Comparison of ENCODE assay signal across 8 cellular contexts in the genomic region with DNA sequence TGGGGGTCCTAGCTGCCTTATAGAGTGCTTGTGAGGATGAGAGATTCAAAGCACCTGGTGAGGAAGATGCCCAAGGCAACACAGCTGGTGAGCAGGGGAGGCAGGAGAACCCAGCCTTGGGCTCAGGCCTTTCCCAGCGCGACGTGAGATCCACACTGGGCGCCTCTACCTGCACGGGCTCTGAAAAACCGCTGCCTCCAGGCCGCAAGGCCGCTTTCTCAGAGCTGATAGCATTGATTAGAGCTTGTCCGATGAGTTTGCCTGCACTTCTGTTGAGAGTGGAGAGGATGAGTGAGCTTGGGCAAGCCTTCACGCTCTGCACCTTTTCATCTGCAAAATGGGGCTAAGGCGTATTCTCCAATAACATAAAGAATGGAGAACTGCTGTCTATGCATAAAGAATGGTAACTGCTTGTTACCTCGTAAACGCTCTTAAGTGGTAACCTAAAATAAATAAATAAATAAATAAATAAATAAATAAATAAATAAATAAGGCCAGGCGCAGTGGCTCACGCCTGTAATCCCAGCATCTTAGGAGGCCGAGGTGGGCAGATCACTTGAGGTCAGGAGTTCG. TPM values are rescaled to one million over a fixed set of nuclear protein-coding genes. Genes with fewer than 3 reads are reported as not detected.
A peak's percentile ranks its signal among the peaks of the same experiment; 100 is the strongest.
DNase-seq lines count a peak whose midpoint lies in the region; ATAC-seq and TF ChIP-seq lines count a peak whose summit lies in the region.

No MANE protein-coding gene starts in this region.

- H3K4me1 ChIP-seq in ES-I3 (ENCODE audit: insufficient read depth, low read length): peaks cover 14% of the 10 kb centered on the region
- H3K4me1 ChIP-seq in OCI-LY1 (ENCODE audit: insufficient read depth, low read length, severe bottlenecking): peaks cover 19% of the 10 kb centered on the region

- peak overlapping the region; percentile 81 for H3K4me3 ChIP-seq in OCI-LY1 (ENCODE audit: low read depth, low read length, poor library complexity, severe bottlenecking)

- H3K9me2 ChIP-seq in OCI-LY1 (ENCODE audit: low read depth, low read length): no peaks in the 10 kb centered on the region

- no peaks in the 10 kb centered on the region for H3K9me3 Mint-ChIP-seq in effector memory CD8-positive, alpha-beta T cell
- H3K9me3 Mint-ChIP-seq in osteocyte (ENCODE audit: unreplicated experiment): no peaks in the 10 kb centered on the region

- H3K36me3 Mint-ChIP-seq in effector memory CD8-positive, alpha-beta T cell (ENCODE audit: insufficient read depth): peaks cover 34% of the 10 kb centered on the region
- H3K36me3 Mint-ChIP-seq in osteocyte (ENCODE audit: unreplicated experiment): peaks cover 36% of the 10 kb centered on the region

- H3F3A ChIP-seq in OCI-LY1 (ENCODE audit: insufficient read depth, low read length): 0 out of 2 replicates have a peak, but pooled peaks cover 4% of the 10 kb centered on the region

- H3K36me3 ChIP-seq in ES-I3 (ENCODE audit: insufficient read depth, low read length): peaks cover 29% of the 10 kb centered on the region
- H3K36me3 ChIP-seq in OCI-LY1 (ENCODE audit: insufficient read depth, low read length): peaks cover 59% of the 10 kb centered on the region

- DNase-seq in effector memory CD8-positive, alpha-beta T cell: no peak
- no peak for DNase-seq in osteocyte (ENCODE audit: extremely low spot score, unreplicated experiment)
- DNase-seq in NCI-H1694 (lab: John Stamatoyannopoulos, UW): no peak
- DNase-seq in NCI-H226: no peak

- peaks cover 5 to 14% of the 10 kb centered on the region in 2 donors for H3K4me1 Mint-ChIP-seq in effector memory CD8-positive, alpha-beta T cell (ENCODE audit: low read depth in 2 of 2)
- H3K4me1 Mint-ChIP-seq in osteocyte (ENCODE audit: unreplicated experiment): peaks cover 19% of the 10 kb centered on the region

- H3K9me3 ChIP-seq in ES-I3 (ENCODE audit: control insufficient read depth, insufficient read depth, low read length) (no peaks in the 10 kb centered on the region), OCI-LY1 (ENCODE audit: low read length) (no peaks in the 10 kb centered on the region)

- peak overlapping the region; percentile 86 for H3K9ac ChIP-seq in ES-I3 (ENCODE audit: low read depth, low read length)
- H3K9ac ChIP-seq in OCI-LY1 (ENCODE audit: low read length): peak overlapping the region; percentile 77

- peak overlapping the region; percentile 97 for H3K4me2 ChIP-seq in OCI-LY1 (ENCODE audit: low read length)

- H3K4me3 Mint-ChIP-seq in effector memory CD8-positive, alpha-beta T cell: peak overlapping the region; percentile 84 to 85
- H3K4me3 Mint-ChIP-seq in osteocyte (ENCODE audit: unreplicated experiment): peak overlapping the region; percentile 82

- no peak overlapping the region for H3K27ac Mint-ChIP-seq in effector memory CD8-positive, alpha-beta T cell
- no peak overlapping the region for H3K27ac Mint-ChIP-seq in osteocyte (ENCODE audit: unreplicated experiment)

- no peaks in the 10 kb centered on the region for H4K20me1 ChIP-seq in OCI-LY1 (ENCODE audit: insufficient read depth, low read length)

- no peaks in the 10 kb centered on the region for H3K27me3 Mint-ChIP-seq in effector memory CD8-positive, alpha-beta T cell
- no peaks in the 10 kb centered on the region for H3K27me3 Mint-ChIP-seq in osteocyte (ENCODE audit: unreplicated experiment)

- ATAC-seq in effector memory CD8-positive, alpha-beta T cell (replicated peaks): no peak
- ATAC-seq in GM21447 (IDR thresholded peaks at IDR 0.05; ENCODE audit: unreplicated experiment) (no peak), HG03442 (IDR thresholded peaks at IDR 0.05; ENCODE audit: unreplicated experiment) (no peak)

- H2AFZ ChIP-seq in OCI-LY1 (ENCODE audit: low read length): no peak overlapping the region

- H3K27me3 ChIP-seq in OCI-LY1 (ENCODE audit: insufficient read depth, low read length): no peaks in the 10 kb centered on the region

- peak overlapping the region; percentile 24 for H3K27ac ChIP-seq in OCI-LY1 (ENCODE audit: low read depth, low read length, poor library complexity, severe bottlenecking)

- TF ChIP-seq CTCF in OCI-LY1 (IDR thresholded peaks at IDR 0.05; ENCODE audit: low read length): no peak
- no peak for TF ChIP-seq CTCF in osteocyte (IDR thresholded peaks at IDR 0.05)

- no peaks in the 10 kb centered on the region for H3K79me2 ChIP-seq in OCI-LY1 (ENCODE audit: insufficient read depth, low read length)

RNA-seq across cellular contexts. Expression of a gene that starts 0.9 kb away (rescaled TPM):
- total RNA-seq in osteocyte: 56.1 and 65.3 TPM in 2 replicates

RNA-seq across cellular contexts. Expression of a gene that starts 25.3 kb away (rescaled TPM):
- 203 and 205 TPM in 2 replicates for total RNA-seq in osteocyte

RNA-seq across cellular contexts. Expression of a gene that starts 49.4 kb away (rescaled TPM):
- total RNA-seq in osteocyte: 23.7 and 24.0 TPM in 2 replicates

RNA-seq across cellular contexts. Expression of a gene that starts 55.5 kb away (rescaled TPM):
- total RNA-seq in osteocyte: 25.3 and 29.7 TPM in 2 replicates
